ENCODE assay signal across 2 cellular contexts in the genomic region with DNA sequence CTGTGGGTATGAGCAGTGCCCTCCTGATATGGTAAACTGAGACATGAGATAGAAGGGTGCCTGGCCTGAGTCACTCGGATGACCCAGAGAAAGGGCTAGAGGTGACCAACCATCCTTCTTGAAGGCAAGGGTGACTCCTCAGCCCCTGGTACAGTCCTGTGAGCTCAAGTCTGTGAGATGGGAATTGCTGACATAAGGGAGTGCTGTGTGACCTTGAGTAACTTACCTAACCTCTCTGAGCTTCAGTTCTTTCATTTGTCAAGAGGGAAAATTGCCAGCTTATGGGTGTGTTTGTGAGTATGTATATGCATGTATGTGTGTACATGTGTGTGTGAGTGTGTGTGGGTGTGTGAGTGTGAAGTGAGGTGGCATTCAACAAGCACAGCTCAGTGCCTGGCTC.
A peak's percentile ranks its signal among the peaks of the same experiment; 100 is the strongest.
TF ChIP-seq lines count a peak whose summit lies in the region.

No MANE protein-coding gene starts in this region.

TF ChIP-seq in IMR-90, 13 proteins besides CTCF, POLR2A, EP300 and RAD21:
- TF ChIP-seq CHD1 (IDR thresholded peaks at IDR 0.05; ENCODE audit: low read depth, low read length) (no peak), SMC3 (IDR thresholded peaks at IDR 0.05; ENCODE audit: low read depth, low read length) (no peak), CEBPB (IDR thresholded peaks at IDR 0.05; ENCODE audit: low read depth, low read length) (no peak), MAFK (IDR thresholded peaks at IDR 0.05; ENCODE audit: low read depth, low read length) (no peak), MAZ (IDR thresholded peaks at IDR 0.05; ENCODE audit: borderline replicate concordance, low read depth, low read length) (no peak), MXI1 (IDR thresholded peaks at IDR 0.05; ENCODE audit: borderline replicate concordance, low read depth, low read length) (no peak), RFX5 (IDR thresholded peaks at IDR 0.05; ENCODE audit: low read depth, low read length) (no peak), NFE2L2 (IDR thresholded peaks at IDR 0.05; ENCODE audit: low read depth, low read length) (no peak), RCOR1 (IDR thresholded peaks at IDR 0.05; ENCODE audit: insufficient replicate concordance, low read length) (no peak), BHLHE40 (IDR thresholded peaks at IDR 0.05; ENCODE audit: low read depth, low read length) (no peak), FOS (IDR thresholded peaks at IDR 0.05; ENCODE audit: low read depth, low read length) (no peak)
- TF ChIP-seq, protein P1, sequence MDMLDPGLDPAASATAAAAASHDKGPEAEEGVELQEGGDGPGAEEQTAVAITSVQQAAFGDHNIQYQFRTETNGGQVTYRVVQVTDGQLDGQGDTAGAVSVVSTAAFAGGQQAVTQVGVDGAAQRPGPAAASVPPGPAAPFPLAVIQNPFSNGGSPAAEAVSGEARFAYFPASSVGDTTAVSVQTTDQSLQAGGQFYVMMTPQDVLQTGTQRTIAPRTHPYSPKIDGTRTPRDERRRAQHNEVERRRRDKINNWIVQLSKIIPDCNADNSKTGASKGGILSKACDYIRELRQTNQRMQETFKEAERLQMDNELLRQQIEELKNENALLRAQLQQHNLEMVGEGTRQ (IDR thresholded peaks at IDR 0.05; ENCODE audit: low read depth, low read length), result no peak
- TF ChIP-seq, protein P2, sequence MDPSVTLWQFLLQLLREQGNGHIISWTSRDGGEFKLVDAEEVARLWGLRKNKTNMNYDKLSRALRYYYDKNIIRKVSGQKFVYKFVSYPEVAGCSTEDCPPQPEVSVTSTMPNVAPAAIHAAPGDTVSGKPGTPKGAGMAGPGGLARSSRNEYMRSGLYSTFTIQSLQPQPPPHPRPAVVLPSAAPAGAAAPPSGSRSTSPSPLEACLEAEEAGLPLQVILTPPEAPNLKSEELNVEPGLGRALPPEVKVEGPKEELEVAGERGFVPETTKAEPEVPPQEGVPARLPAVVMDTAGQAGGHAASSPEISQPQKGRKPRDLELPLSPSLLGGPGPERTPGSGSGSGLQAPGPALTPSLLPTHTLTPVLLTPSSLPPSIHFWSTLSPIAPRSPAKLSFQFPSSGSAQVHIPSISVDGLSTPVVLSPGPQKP (IDR thresholded peaks at IDR 0.05; ENCODE audit: borderline replicate concordance, low read depth, low read length), result no peak

TF ChIP-seq in H1, 55 proteins besides CTCF, POLR2A, EP300 and RAD21:
- peak; percentile 44; the same call in 1 of the 2 replicates for TF ChIP-seq KDM1A (IDR thresholded peaks at IDR 0.05; ENCODE audit: borderline replicate concordance, low read length)
- no peak for TF ChIP-seq YY1 (IDR thresholded peaks at IDR 0.05; ENCODE audit: low read depth, low read length)
TF ChIP-seq in H1: peak in this region for 1.
